8 cellular contexts compared by ENCODE assay signal in genomic region chr6:31663961-31664789, GRCh38. TPM values are rescaled to one million over a fixed set of nuclear protein-coding genes. Genes with fewer than 3 reads are reported as not detected.
DNase-seq lines count a peak whose midpoint lies in the region; ATAC-seq and TF ChIP-seq lines count a peak whose summit lies in the region.

No MANE protein-coding gene starts in this region.

- H3K4me1 Mint-ChIP-seq in activated CD8-positive, alpha-beta T cell treated with anti-CD3 and anti-CD28 coated beads for 36 hours (ENCODE audit: low read depth) = peaks cover 67% of the 10 kb centered on the region

- TF ChIP-seq EP300 in gastroesophageal sphincter (IDR thresholded peaks at IDR 0.05) = no peak

- peaks cover 82% of the 10 kb centered on the region for H3K36me3 Mint-ChIP-seq in activated CD8-positive, alpha-beta T cell treated with anti-CD3 and anti-CD28 coated beads for 36 hours (ENCODE audit: low read depth)

- no peak for TF ChIP-seq CTCF in BJ (IDR thresholded peaks at IDR 0.05; ENCODE audit: insufficient read depth, low read depth, low read length)
- TF ChIP-seq CTCF in HL-60 (IDR thresholded peaks at IDR 0.05; ENCODE audit: insufficient read depth, low read length) = no peak
- TF ChIP-seq CTCF in activated CD8-positive, alpha-beta T cell treated with anti-CD3 and anti-CD28 coated beads for 36 hours (IDR thresholded peaks at IDR 0.05) = no peak
- no peak for TF ChIP-seq CTCF in gastroesophageal sphincter (IDR thresholded peaks at IDR 0.05)

- H3K4me3 ChIP-seq in BJ (ENCODE audit: low read depth, low read length) = peak overlapping the region; percentile 91
- peak overlapping the region; percentile 85 for H3K4me3 ChIP-seq in HL-60 (replicated peaks; ENCODE audit: insufficient read depth, low read length)
- peak overlapping the region; percentile 55 to 67 for H3K4me3 ChIP-seq in gastroesophageal sphincter

- H3K27ac Mint-ChIP-seq in activated CD8-positive, alpha-beta T cell treated with anti-CD3 and anti-CD28 coated beads for 36 hours = peak overlapping the region; percentile 97

- ATAC-seq in activated CD8-positive, alpha-beta T cell treated with anti-CD3 and anti-CD28 coated beads for 36 hours = no peak
- ATAC-seq in gastroesophageal sphincter (peak; percentile 21), sciatic nerve (peak; percentile 25), GM18511 (IDR thresholded peaks at IDR 0.05; ENCODE audit: unreplicated experiment) (no peak)

- peak overlapping the region; percentile 98 for H3K4me3 Mint-ChIP-seq in activated CD8-positive, alpha-beta T cell treated with anti-CD3 and anti-CD28 coated beads for 36 hours

- intact Hi-C loops in activated CD8-positive, alpha-beta T cell treated with anti-CD3 and anti-CD28 coated beads for 36 hours (cut with micrococcal nuclease) = loop anchor here (2.0 to 10.0 kb wide), 3 partner anchors 43 to 171 kb away; partner anchors contain the start of genes ATP6V1G2, DDX39B, NFKBIL1 and PRRC2A
- intact Hi-C loops in sciatic nerve (cut with DNase I) = no loop called here

- DNase-seq in BJ (ENCODE audit: low read depth) (no peak), HL-60 (ENCODE audit: low read depth in 1 of 2, low spot score in 1 of 2) (no peak), sciatic nerve (ENCODE audit: low spot score) (no peak), UCSD-AML1 (lab: John Stamatoyannopoulos, UW; ENCODE audit: unreplicated experiment) (no peak)
- DNase-seq in activated CD8-positive, alpha-beta T cell treated with anti-CD3 and anti-CD28 coated beads for 36 hours = no peak
- DNase-seq in stimulated activated CD4-positive, alpha-beta T cell treated with anti-CD3 and anti-CD28 coated beads, Interleukin-2, amount 100 ng/mL, for 24 hours = no peak

- no peaks in the 10 kb centered on the region for H3K27me3 ChIP-seq in BJ (ENCODE audit: control insufficient read depth, insufficient read depth, low read length)
- no peaks in the 10 kb centered on the region for H3K27me3 ChIP-seq in HL-60 (ENCODE audit: insufficient read depth, poor library complexity, severe bottlenecking)
- H3K27me3 ChIP-seq in gastroesophageal sphincter = no peaks in the 10 kb centered on the region

- H3K9me3 ChIP-seq in gastroesophageal sphincter = no peaks in the 10 kb centered on the region

- H3K36me3 ChIP-seq in BJ (ENCODE audit: control insufficient read depth, insufficient read depth, low read length) = peaks cover 25% of the 10 kb centered on the region
- peaks cover 0 to 45% of the 10 kb centered on the region in 2 donors for H3K36me3 ChIP-seq in gastroesophageal sphincter

- no peaks in the 10 kb centered on the region for H3K27me3 Mint-ChIP-seq in activated CD8-positive, alpha-beta T cell treated with anti-CD3 and anti-CD28 coated beads for 36 hours

- TF ChIP-seq POLR2A in gastroesophageal sphincter (IDR thresholded peaks at IDR 0.05) = no peak

- no peaks in the 10 kb centered on the region for H3K9me3 Mint-ChIP-seq in activated CD8-positive, alpha-beta T cell treated with anti-CD3 and anti-CD28 coated beads for 36 hours

- H3K4me1 ChIP-seq in gastroesophageal sphincter = peaks cover 3 to 77% (median 34%) of the 10 kb centered on the region in 3 donors

- CTCF ChIA-PET in BJ (lab: Yijun Ruan, JAX) = interaction anchor here (0.6 to 1.5 kb wide), 10 partner anchors 9 to 171 kb away, joined by 3 to 5 read pairs (median 4); partner anchors contain the start of genes APOM, ATP6V1G2, BAG6 and DDAH2
- CTCF ChIA-PET in activated CD8-positive, alpha-beta T cell treated with anti-CD3 and anti-CD28 coated beads for 36 hours (lab: Charles Lee) = interaction anchor here (0.7 to 2.8 kb wide), 7 partner anchors 11 to 166 kb away, joined by 3 to 16 read pairs (median 3); partner anchors contain the start of genes ABHD16A and BAG6

- H3K27ac ChIP-seq in HL-60 (replicated peaks) = peak overlapping the region; percentile 100
- H3K27ac ChIP-seq in gastroesophageal sphincter = peak overlapping the region; percentile 95 to 98 (median 96)

- POLR2A ChIA-PET in BJ (lab: Charles Lee) = interaction anchor here (0.6 to 1.1 kb wide), 4 partner anchors 12 to 263 kb away, joined by 3 read pairs; partner anchors contain the start of genes BAG6, C2 and NEU1
- POLR2A ChIA-PET in activated CD8-positive, alpha-beta T cell treated with anti-CD3 and anti-CD28 coated beads for 36 hours (lab: Charles Lee) = interaction anchor here (0.8 to 8.5 kb wide), 36 partner anchors 9 to 1308 kb away, joined by 3 to 160 read pairs (median 4); partner anchors contain the start of genes ABHD16A, APOM, BAG6 and DDX39B

- 0 to 3% methylated on average over 7 to 9 of the region's 17 CpGs for WGBS in gastroesophageal sphincter (ENCODE audit: low coverage in 1 of 2), 2 donors

RNA-seq across cellular contexts. Expression of gene GPANK1, which starts 0.6 kb away (rescaled TPM):
- 12.6 and 15.0 TPM in 2 replicates for polyA plus RNA-seq in BJ (2011; rRNA removed)
- polyA minus RNA-seq in BJ (2011; rRNA and poly(A)+ RNA removed) = 4.7 and 7.3 TPM in 2 replicates
- 10 to 100 TPM; 29.4 to 30.9 TPM for total RNA-seq in activated CD8-positive, alpha-beta T cell treated with anti-CD3 and anti-CD28 coated beads for 36 hours
- total RNA-seq in gastroesophageal sphincter = 10 to 100 TPM; 17.1 to 22.3 (median 17.9) TPM
- total RNA-seq in sciatic nerve = 16.7 TPM

RNA-seq across cellular contexts. Expression of gene CSNK2B, which starts 1.7 kb away (rescaled TPM):
- 83.2 and 94.9 TPM in 2 replicates for polyA plus RNA-seq in BJ (2011; rRNA removed)
- 89.6 and 132 TPM in 2 replicates for polyA minus RNA-seq in BJ (2011; rRNA and poly(A)+ RNA removed)
- total RNA-seq in activated CD8-positive, alpha-beta T cell treated with anti-CD3 and anti-CD28 coated beads for 36 hours = 100 to 1,000 TPM; 241 to 247 TPM
- total RNA-seq in gastroesophageal sphincter = 100 to 1,000 TPM; 162 to 197 (median 167) TPM
- 116 TPM for total RNA-seq in sciatic nerve

RNA-seq across cellular contexts. Expression of gene C6orf47, which starts 3.6 kb away (rescaled TPM):
- polyA plus RNA-seq in BJ (2011; rRNA removed) = 9.9 and 13.0 TPM in 2 replicates
- polyA minus RNA-seq in BJ (2011; rRNA and poly(A)+ RNA removed) = 7.4 and 9.5 TPM in 2 replicates
- 10 to 100 TPM; 11.4 to 11.7 TPM for total RNA-seq in activated CD8-positive, alpha-beta T cell treated with anti-CD3 and anti-CD28 coated beads for 36 hours
- 10 to 100 TPM; 30.0 to 40.0 (median 36.1) TPM for total RNA-seq in gastroesophageal sphincter
- 14.5 TPM for total RNA-seq in sciatic nerve

RNA-seq across cellular contexts. Expression of gene LY6G5B, which starts 5.6 kb away (rescaled TPM):
- 6.8 and 10.8 TPM in 2 replicates for polyA plus RNA-seq in BJ (2011; rRNA removed)
- polyA minus RNA-seq in BJ (2011; rRNA and poly(A)+ RNA removed) = 2.2 and 2.5 TPM in 2 replicates
- total RNA-seq in activated CD8-positive, alpha-beta T cell treated with anti-CD3 and anti-CD28 coated beads for 36 hours = 10 to 100 TPM; 14.7 to 16.1 TPM
- total RNA-seq in gastroesophageal sphincter (1 to 10 TPM in 3 of 4 donors, under 1 TPM in 1; 0.10 to 9.3 (median 3.9) TPM), sciatic nerve (20.4 TPM)

RNA-seq across cellular contexts. Expression of gene APOM, which starts 8.5 kb away (rescaled TPM):
- 4.2 and 4.8 TPM in 2 replicates for polyA plus RNA-seq in BJ (2011; rRNA removed)
- 2.2 and 2.6 TPM in 2 replicates for polyA minus RNA-seq in BJ (2011; rRNA and poly(A)+ RNA removed)
- 1 to 10 TPM; 4.4 to 4.9 TPM for total RNA-seq in activated CD8-positive, alpha-beta T cell treated with anti-CD3 and anti-CD28 coated beads for 36 hours
- total RNA-seq in gastroesophageal sphincter = 1 to 10 TPM in 3 of 4 donors, under 1 TPM in 1; 0.62 to 7.4 (median 3.2) TPM
- total RNA-seq in sciatic nerve = 0.53 TPM

Comparison
In these comparisons a context has a peak if more than half of its experiments do, and no peak if none do; other contexts are left out.
1. ATAC-seq: peak in gastroesophageal sphincter (single experiment) and sciatic nerve (single experiment); none in activated CD8-positive, alpha-beta T cell treated with anti-CD3 and anti-CD28 coated beads for 36 hours (single experiment) and GM18511 (single experiment).
2. Peak in every context shown above with its lines, with median percentiles within 50 percentile points of each other: H3K4me3 ChIP-seq.